In genomic region chr14:105562713-105563346, GRCh38 we compare ENCODE assay signal across 23 cellular contexts. TPM values are rescaled to one million over a fixed set of nuclear protein-coding genes. Genes with fewer than 3 reads are reported as not detected.
DNase-seq lines count a peak whose midpoint lies in the region; ATAC-seq and TF ChIP-seq lines count a peak whose summit lies in the region.
"Had no signal": no experiment of that assay in that cellular context is flagged by ENCODE, and none has a peak within 500 bp of the region (broad histone marks: within the 10 kb centered on the region; RNA-seq: fewer than 3 reads in every experiment).

No MANE protein-coding gene starts in this region.

- no peaks in the 10 kb centered on the region for H3K36me3 ChIP-seq in CD8-positive, alpha-beta memory T cell (ENCODE audit: insufficient read depth, low read length)
- H3K36me3 ChIP-seq in HEK293 (ENCODE audit: control insufficient read depth in 2 of 2, insufficient read depth in 1 of 2, low read length in 2 of 2): no peaks in the 10 kb centered on the region
- H3K36me3 ChIP-seq: neural progenitor cell, prostate gland had no signal

- POLR2A ChIA-PET in CD8-positive, alpha-beta memory T cell (lab: Charles Lee): no interaction called here
- POLR2A ChIA-PET in HEK293 (lab: Yijun Ruan, JAX): no interaction called here
- POLR2A ChIA-PET in activated B cell treated with CpG ODN at 0.5 μM for 24 hours (lab: Charles Lee): no interaction called here

- H3K4me1 ChIP-seq in CD8-positive, alpha-beta memory T cell (ENCODE audit: insufficient read depth, low read length): no peaks in the 10 kb centered on the region
- H3K4me1 ChIP-seq in HEK293 (ENCODE audit: control insufficient read depth, insufficient read depth, low read length): no peaks in the 10 kb centered on the region
- H3K4me1 ChIP-seq: neural progenitor cell, prostate gland, testis had no signal

- no peaks in the 10 kb centered on the region for H3K9me3 ChIP-seq in CD8-positive, alpha-beta memory T cell (ENCODE audit: low read length)
- H3K9me3 ChIP-seq in HEK293 (ENCODE audit: control insufficient read depth, insufficient read depth, low read depth, low read length): no peaks in the 10 kb centered on the region
- H3K9me3 ChIP-seq: prostate gland, testis had no signal

- CTCF ChIA-PET in CD8-positive, alpha-beta memory T cell (lab: Charles Lee): no interaction called here
- CTCF ChIA-PET in HEK293 (lab: Yijun Ruan, JAX) (no interaction called here), activated B cell treated with CpG ODN at 0.5 μM for 24 hours (lab: Charles Lee) (no interaction called here)

- no peaks in the 10 kb centered on the region for H3K27me3 ChIP-seq in CD8-positive, alpha-beta memory T cell (ENCODE audit: insufficient read depth, low read length, poor library complexity, severe bottlenecking)
- H3K27me3 ChIP-seq: neural progenitor cell, testis had no signal

- ATAC-seq in activated B cell treated with CpG ODN at 0.5 μM for 24 hours (ENCODE audit: low read depth): no peak
- no peak for ATAC-seq in HG03159 (IDR thresholded peaks at IDR 0.05; ENCODE audit: unreplicated experiment)

- intact Hi-C loops in activated B cell treated with CpG ODN at 0.5 μM for 24 hours (cut with micrococcal nuclease): no loop called here

- H3K9me3 Mint-ChIP-seq in CD8-positive, alpha-beta memory T cell: no peaks in the 10 kb centered on the region
- H3K9me3 Mint-ChIP-seq in activated B cell treated with CpG ODN at 0.5 μM for 24 hours: no peaks in the 10 kb centered on the region
- H3K9me3 Mint-ChIP-seq: central memory CD8-positive, alpha-beta T cell had no signal

- peak overlapping the region; percentile 6 for H3K27ac ChIP-seq in CD8-positive, alpha-beta memory T cell (ENCODE audit: low read depth, low read length)
- no peak overlapping the region for H3K27ac ChIP-seq in HEK293 (ENCODE audit: extremely low read depth, low read depth, low read length)
- H3K27ac ChIP-seq: neural progenitor cell, prostate gland, testis had no signal

- no peak for DNase-seq in CD8-positive, alpha-beta memory T cell
- no peak for DNase-seq in activated B cell treated with CpG ODN at 0.5 μM for 24 hours
- DNase-seq in islet precursor cell: peak; percentile 22
- DNase-seq in NCI-H1105 (lab: John Stamatoyannopoulos, UW): no peak
- DNase-seq in dermis blood vessel endothelial cell: no peak
- no peak for DNase-seq in SHP77 (lab: John Stamatoyannopoulos, UW)
- DNase-seq: activated effector memory CD4-positive, alpha-beta T cell treated with Interleukin-2 at 50 U/mL for 16 hours; COR-L47; effector memory CD4-positive, alpha-beta T cell; midbrain; NCI-H1417; NCI-H2171; NCI-H526 treated with DMSO at 0.1 percent for 48 hours; OCI-M1; small intestine; stimulated activated CD4-positive, alpha-beta T cell treated with anti-CD3 and anti-CD28 coated beads, Interleukin-4, amount 100 ng/mL, for 24 hours; T-helper 9 cell; testis had no signal

- H3K4me1 Mint-ChIP-seq in CD8-positive, alpha-beta memory T cell: peaks cover 0 to under 1% (median 0%) of the 10 kb centered on the region in 3 donors
- H3K4me1 Mint-ChIP-seq in activated B cell treated with CpG ODN at 0.5 μM for 24 hours: peaks cover 36% of the 10 kb centered on the region
- H3K4me1 Mint-ChIP-seq: neural progenitor cell had no signal

- TF ChIP-seq CTCF in HEK293 (tag by site-specific recombination; IDR thresholded peaks at IDR 0.05): no peak
- TF ChIP-seq CTCF in activated B cell treated with CpG ODN at 0.5 μM for 24 hours (IDR thresholded peaks at IDR 0.05): no peak

- H3K36me3 Mint-ChIP-seq in CD8-positive, alpha-beta memory T cell: no peaks in the 10 kb centered on the region
- H3K36me3 Mint-ChIP-seq in activated B cell treated with CpG ODN at 0.5 μM for 24 hours (ENCODE audit: low read depth): no peaks in the 10 kb centered on the region
- H3K36me3 Mint-ChIP-seq: neural progenitor cell had no signal

- no peak overlapping the region for H3K4me3 ChIP-seq in CD8-positive, alpha-beta memory T cell (ENCODE audit: low read length)
- no peak overlapping the region for H3K4me3 ChIP-seq in HEK293 (ENCODE audit: low read depth, low read length)
- H3K4me3 ChIP-seq: neural progenitor cell, prostate gland, testis had no signal

- peak overlapping the region in 3 of 8 donors; percentile 3 to 69 (median 68) for H3K27ac Mint-ChIP-seq in CD8-positive, alpha-beta memory T cell
- H3K27ac Mint-ChIP-seq in activated B cell treated with CpG ODN at 0.5 μM for 24 hours: peak overlapping the region; percentile 97
- H3K27ac Mint-ChIP-seq: neural progenitor cell had no signal

- H3K27me3 Mint-ChIP-seq in CD8-positive, alpha-beta memory T cell: peaks cover 0 to 2% of the 10 kb centered on the region in 2 donors
- no peaks in the 10 kb centered on the region for H3K27me3 Mint-ChIP-seq in activated B cell treated with CpG ODN at 0.5 μM for 24 hours
- H3K27me3 Mint-ChIP-seq: central memory CD8-positive, alpha-beta T cell had no signal

- no peak overlapping the region for H3K4me3 Mint-ChIP-seq in CD8-positive, alpha-beta memory T cell
- H3K4me3 Mint-ChIP-seq in activated B cell treated with CpG ODN at 0.5 μM for 24 hours: peak overlapping the region; percentile 56
- H3K4me3 Mint-ChIP-seq: central memory CD8-positive, alpha-beta T cell; neural progenitor cell had no signal

TF ChIP-seq in HEK293, 187 proteins besides CTCF, POLR2A, EP300 and RAD21 (continues in another document):
- TF ChIP-seq ZNF157 (tag by site-specific recombination; IDR thresholded peaks at IDR 0.05) (0 out of 2 replicates have a peak, but pooled peaks have one; percentile 21), EGR2 (tag by site-specific recombination; IDR thresholded peaks at IDR 0.05; ENCODE audit: low read depth) (peak; percentile 99), GLIS1 (tag by site-specific recombination; IDR thresholded peaks at IDR 0.05) (no peak), ZNF132 (tag by site-specific recombination; IDR thresholded peaks at IDR 0.05; ENCODE audit: borderline replicate concordance) (no peak), ZNF155 (tag by site-specific recombination; IDR thresholded peaks at IDR 0.05) (0 out of 2 replicates have a peak, but pooled peaks have one; percentile 6), PRDM6 (tag by site-specific recombination; IDR thresholded peaks at IDR 0.05) (no peak), KLF1 (tag by site-specific recombination; IDR thresholded peaks at IDR 0.05) (peak; percentile 94), KLF9 (tag by site-specific recombination; IDR thresholded peaks at IDR 0.05; ENCODE audit: low read depth) (peak; percentile 97), REPIN1 (tag by site-specific recombination; IDR thresholded peaks at IDR 0.05; ENCODE audit: low read depth) (no peak), ZNF654 (tag by site-specific recombination; IDR thresholded peaks at IDR 0.05; ENCODE audit: low read depth) (no peak), ZNF311 (tag by site-specific recombination; IDR thresholded peaks at IDR 0.05; ENCODE audit: borderline replicate concordance) (peak; percentile 21; the same call in 1 of the 2 replicates), ZNF138 (tag by site-specific recombination; IDR thresholded peaks at IDR 0.05; ENCODE audit: borderline replicate concordance) (no peak), ZSCAN4 (tag by site-specific recombination; IDR thresholded peaks at IDR 0.05) (peak; percentile 24; the same call in 1 of the 2 replicates), ZNF274 (IDR thresholded peaks at IDR 0.05; ENCODE audit: low read length) (no peak), ZNF274 (tag by site-specific recombination; IDR thresholded peaks at IDR 0.05; ENCODE audit: borderline replicate concordance) (peak; percentile 44; the same call in 1 of the 2 replicates), TRIM28 (IDR thresholded peaks at IDR 0.05; ENCODE audit: borderline replicate concordance, low read length) (no peak), ZNF121 (tag by site-specific recombination; IDR thresholded peaks at IDR 0.05) (no peak), ZNF701 (tag by site-specific recombination; IDR thresholded peaks at IDR 0.05) (0 out of 2 replicates have a peak, but pooled peaks have one; percentile 32), SALL2 (tag by site-specific recombination; IDR thresholded peaks at IDR 0.05; ENCODE audit: borderline replicate concordance) (peak; percentile 60; the same call in 1 of the 2 replicates)

RNA-seq across cellular contexts. Expression of gene TMEM121, which starts 36.4 kb away (rescaled TPM):
- total RNA-seq in CD8-positive, alpha-beta memory T cell: 10 to 100 TPM; 14.2 to 17.1 TPM
- 3.8 TPM for polyA plus RNA-seq in CD8-positive, alpha-beta memory T cell
- total RNA-seq in activated B cell treated with CpG ODN at 0.5 μM for 24 hours (0.95 and 1.6 TPM in 2 replicates), dermis blood vessel endothelial cell (4.6 and 11.7 TPM in 2 replicates)
